ENCODE assay signal across 8 cellular contexts in genomic region chr14:21846227-21846885, GRCh38.
DNase-seq lines count a peak whose midpoint lies in the region; ATAC-seq, FAIRE-seq and TF ChIP-seq lines count a peak whose summit lies in the region.

No MANE protein-coding gene starts in this region.

- peaks cover 4% of the 10 kb centered on the region for H3K27me3 ChIP-seq in effector memory CD4-positive, alpha-beta T cell (replicated peaks; ENCODE audit: control insufficient read depth, insufficient read depth, low read length, poor library complexity, severe bottlenecking)

- H3K27ac ChIP-seq in effector memory CD4-positive, alpha-beta T cell (ENCODE audit: insufficient read depth, low read length, poor library complexity, severe bottlenecking) = peak overlapping the region; percentile 42

- no peaks in the 10 kb centered on the region for H3K9me3 ChIP-seq in effector memory CD4-positive, alpha-beta T cell (ENCODE audit: control insufficient read depth, low read length)

- peak; percentile 92 for FAIRE-seq in GM12891 (lab: Jason Lieb, UNC)

- TF ChIP-seq CTCF in LNCAP (IDR thresholded peaks at IDR 0.05) = peak; percentile 86

- peak overlapping the region; percentile 84 for H3K4me3 Mint-ChIP-seq in activated CD4-positive, alpha-beta T cell treated with anti-CD3 and anti-CD28 coated beads for 36 hours

- peak overlapping the region; percentile 49 for H3K4me3 ChIP-seq in effector memory CD4-positive, alpha-beta T cell (ENCODE audit: insufficient read depth, low read depth, low read length, poor library complexity, severe bottlenecking)

- POLR2A ChIA-PET in activated CD4-positive, alpha-beta T cell treated with anti-CD3 and anti-CD28 coated beads for 36 hours (lab: Charles Lee) = interaction anchor here (0.6 kb wide), 2 partner anchors 9 to 661 kb away, joined by 3 to 4 read pairs; no protein-coding TSS in a partner anchor

- H3K36me3 ChIP-seq in effector memory CD4-positive, alpha-beta T cell (ENCODE audit: control insufficient read depth, insufficient read depth, low read length) = no peaks in the 10 kb centered on the region

- CTCF ChIA-PET in activated CD4-positive, alpha-beta T cell treated with anti-CD3 and anti-CD28 coated beads for 36 hours (lab: Charles Lee) = interaction anchor here (0.9 to 6.1 kb wide), 9 partner anchors 11 to 748 kb away, joined by 3 to 77 read pairs (median 3); no protein-coding TSS in a partner anchor

- peaks cover 13% of the 10 kb centered on the region for H3K27me3 Mint-ChIP-seq in activated CD4-positive, alpha-beta T cell treated with anti-CD3 and anti-CD28 coated beads for 36 hours

- intact Hi-C loops in activated CD4-positive, alpha-beta T cell treated with anti-CD3 and anti-CD28 coated beads for 36 hours (cut with DNase I, micrococcal nuclease) = loop anchor here (1.0 to 5.0 kb wide), 3 partner anchors 661 to 710 kb away; no protein-coding TSS in a partner anchor
- intact Hi-C loops in posterior vena cava (cut with DNase I) = no loop called here

- H3K9me3 Mint-ChIP-seq in activated CD4-positive, alpha-beta T cell treated with anti-CD3 and anti-CD28 coated beads for 36 hours (ENCODE audit: low read depth) = no peaks in the 10 kb centered on the region

- peak overlapping the region; percentile 87 for H3K27ac Mint-ChIP-seq in activated CD4-positive, alpha-beta T cell treated with anti-CD3 and anti-CD28 coated beads for 36 hours

- peak; percentile 81 for ATAC-seq in activated CD4-positive, alpha-beta T cell treated with anti-CD3 and anti-CD28 coated beads for 36 hours
- ATAC-seq in GM19035 (IDR thresholded peaks at IDR 0.05; ENCODE audit: unreplicated experiment) (no peak), HG03045 (IDR thresholded peaks at IDR 0.05; ENCODE audit: unreplicated experiment) (no peak)

- DNase-seq in GM12891 (ENCODE audit: insufficient read length, low spot score) (no peak), posterior vena cava (ENCODE audit: low spot score) (peak; percentile 72), NCI-H1092 (lab: John Stamatoyannopoulos, UW) (no peak)
- peak; percentile 86 for DNase-seq in activated CD4-positive, alpha-beta T cell treated with anti-CD3 and anti-CD28 coated beads for 36 hours
- peak; percentile 30 to 56 (median 53) for DNase-seq in effector memory CD4-positive, alpha-beta T cell

- TF ChIP-seq POLR2A in GM12891 (IDR thresholded peaks at IDR 0.05; ENCODE audit: low read depth, low read length) = no peak

- peaks cover 23% of the 10 kb centered on the region for H3K36me3 Mint-ChIP-seq in activated CD4-positive, alpha-beta T cell treated with anti-CD3 and anti-CD28 coated beads for 36 hours (ENCODE audit: low read depth)

- peaks cover 12% of the 10 kb centered on the region for H3K4me1 Mint-ChIP-seq in activated CD4-positive, alpha-beta T cell treated with anti-CD3 and anti-CD28 coated beads for 36 hours

- no peaks in the 10 kb centered on the region for H3K4me1 ChIP-seq in effector memory CD4-positive, alpha-beta T cell (ENCODE audit: control insufficient read depth, insufficient read depth, low read length, poor library complexity, severe bottlenecking)

TF ChIP-seq in GM12891, 5 proteins besides CTCF, POLR2A, EP300 and RAD21:
- TF ChIP-seq SPI1 (IDR thresholded peaks at IDR 0.05; ENCODE audit: low read depth, low read length) (no peak), PAX5 (IDR thresholded peaks at IDR 0.05; ENCODE audit: insufficient read depth, low read length, severe bottlenecking) (no peak), POU2F2 (IDR thresholded peaks at IDR 0.05; ENCODE audit: low read depth, low read length) (no peak), POLR2AphosphoS5 (IDR thresholded peaks at IDR 0.05; ENCODE audit: low read depth, low read length) (no peak), TAF1 (IDR thresholded peaks at IDR 0.05; ENCODE audit: low read depth, low read length) (no peak)
TF ChIP-seq in GM12891: peak in this region for 0.

Comparison
In these comparisons a context has a peak if more than half of its experiments do, and no peak if none do; other contexts are left out.
1. DNase-seq: peak in activated CD4-positive, alpha-beta T cell treated with anti-CD3 and anti-CD28 coated beads for 36 hours (single experiment), effector memory CD4-positive, alpha-beta T cell (3 of 3) and posterior vena cava (single experiment); none in GM12891 (single experiment) and NCI-H1092 (single experiment).
2. intact Hi-C loops: an anchor here in activated CD4-positive, alpha-beta T cell treated with anti-CD3 and anti-CD28 coated beads for 36 hours (1.0 to 5.0 kb wide); none called in posterior vena cava.